In the genomic region with DNA sequence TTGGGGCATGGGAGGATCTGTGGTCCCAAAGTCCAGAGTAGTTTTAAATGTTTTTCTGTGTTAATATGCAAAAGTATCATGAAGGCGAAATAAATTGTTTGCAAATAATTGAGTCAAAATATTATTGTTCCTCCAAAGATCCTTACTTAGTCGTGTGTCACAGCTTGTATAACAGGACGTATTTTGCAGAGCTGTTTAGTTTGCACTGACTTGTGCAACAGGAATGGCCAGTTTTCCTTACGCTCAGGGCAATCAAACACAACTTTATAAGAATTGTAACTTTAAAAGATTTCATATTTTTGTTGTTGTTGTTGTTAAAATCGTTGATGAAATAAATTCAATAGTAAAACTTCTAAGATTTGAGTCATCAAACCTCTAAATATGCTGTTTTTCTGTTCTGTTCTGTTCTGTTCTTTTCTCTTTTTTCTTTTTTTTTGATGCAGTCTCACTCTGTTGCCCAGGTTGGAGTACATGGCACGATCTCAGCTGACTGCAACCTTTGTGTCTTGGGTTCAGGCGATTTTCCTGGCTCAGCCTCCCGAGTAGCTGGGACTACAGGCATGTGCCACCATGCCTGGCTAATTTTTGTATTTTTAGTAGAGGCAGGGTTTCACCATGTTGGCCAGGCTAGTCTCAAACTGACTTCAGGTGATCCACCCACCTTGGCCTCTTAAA, we compare ENCODE assay signal across 33 cellular contexts.
DNase-seq lines count a peak whose midpoint lies in the region; ATAC-seq and TF ChIP-seq lines count a peak whose summit lies in the region.
"Had no signal": no experiment of that assay in that cellular context is flagged by ENCODE, and none has a peak within 500 bp of the region (broad histone marks: within the 10 kb centered on the region; RNA-seq: fewer than 3 reads in every experiment).

No MANE protein-coding gene starts in this region.

- CTCF ChIA-PET in PC-9 (lab: Charles Lee) = interaction anchor here (0.5 kb wide), 1 partner anchor 1364 kb away, joined by 3 read pairs; no protein-coding TSS in a partner anchor

- H3K9me3 ChIP-seq in PC-9 (ENCODE audit: insufficient read depth, low read depth) (no peaks in the 10 kb centered on the region), tibial nerve (no peaks in the 10 kb centered on the region), T-helper 17 cell (ENCODE audit: control insufficient read depth, low read length, poor library complexity, severe bottlenecking) (no peaks in the 10 kb centered on the region)
- H3K9me3 ChIP-seq: colonic mucosa, ovary, uterus had no signal

- H3K4me2 ChIP-seq in PC-9 = peak overlapping the region; percentile 29

- 88 to 94% methylated on average over 8 of the region's 8 CpGs for WGBS in tibial nerve, 2 donors

- peaks cover 10% of the 10 kb centered on the region for H3K9me3 Mint-ChIP-seq in nephron progenitor cell
- H3K9me3 Mint-ChIP-seq: activated naive CD4-positive, alpha-beta T cell treated with anti-CD3 and anti-CD28 coated beads, Interleukin-2, amount 50 U/mL, for 72 hours; CD4-positive, CD25-positive, alpha-beta regulatory T cell; natural killer cell treated with Interleukin-12 subunit alpha and Interleukin-12 subunit beta and Interleukin-15 and Interleukin-18, amount 100 ng/mL, for 72 hours; stimulated activated naive B cell treated with anti-CD40 and anti-IgM and Interleukin-4, amounts not matched to agents 10 μg/mL and 1 μg/mL and 100 μg/mL, for 72 hours; T-helper 2 cell treated with Interferon-gamma antibody and Interleukin-4, amounts not matched to agents 5 μg/mL and 100 μg/mL, for 36 hours had no signal

- H2AFZ ChIP-seq in PC-9 = no peak overlapping the region

- no peak for TF ChIP-seq CTCF in 22Rv1 (IDR thresholded peaks at IDR 0.05)
- no peak for TF ChIP-seq CTCF in PC-9 (conservative IDR thresholded peaks at IDR 0.05)
- TF ChIP-seq CTCF in nephron progenitor cell (IDR thresholded peaks at IDR 0.05) = no peak
- TF ChIP-seq CTCF in tibial nerve (IDR thresholded peaks at IDR 0.05) = no peak

- ATAC-seq in T-helper 17 cell = no peak
- ATAC-seq: activated naive CD4-positive, alpha-beta T cell treated with anti-CD3 and anti-CD28 coated beads, Interleukin-2, amount 50 U/mL, for 72 hours; natural killer cell treated with Interleukin-12 subunit alpha and Interleukin-12 subunit beta and Interleukin-15 and Interleukin-18, amount 100 ng/mL, for 72 hours; stimulated activated naive B cell treated with anti-CD40 and anti-IgM and Interleukin-4, amounts not matched to agents 10 μg/mL and 1 μg/mL and 100 μg/mL, for 72 hours had no signal

- no peak for TF ChIP-seq POLR2A in tibial nerve (IDR thresholded peaks at IDR 0.05)

- H3K4me3 Mint-ChIP-seq in nephron progenitor cell (no peak overlapping the region), T-helper 17 cell (no peak overlapping the region)
- H3K4me3 Mint-ChIP-seq: CD4-positive, CD25-positive, alpha-beta regulatory T cell; natural killer cell treated with Interleukin-12 subunit alpha and Interleukin-12 subunit beta and Interleukin-15 and Interleukin-18, amount 100 ng/mL, for 72 hours; stimulated activated naive B cell treated with anti-CD40 and anti-IgM and Interleukin-4, amounts not matched to agents 10 μg/mL and 1 μg/mL and 100 μg/mL, for 72 hours; T-helper 2 cell treated with Interferon-gamma antibody and Interleukin-4, amounts not matched to agents 5 μg/mL and 100 μg/mL, for 36 hours had no signal

- DNase-seq in PC-9 (peak in 1 of 2 experiments; percentile 62), epithelial cell of prostate (ENCODE audit: low read depth, low spot score) (peak; percentile 24), nephron progenitor cell (no peak), tibial nerve (ENCODE audit: low spot score in 2 of 2) (no peak), NCI-H187 treated with DMSO at 0.1 percent for 48 hours (lab: John Stamatoyannopoulos, UW) (no peak), T-helper 17 cell (no peak), cortex of kidney (lab: John Stamatoyannopoulos, UW) (no peak)
- DNase-seq: activated CD4-positive, alpha-beta T cell treated with anti-CD3 and anti-CD28 coated beads for 48 hours; activated CD8-positive, alpha-beta memory T cell treated with anti-CD3 and anti-CD28 coated beads for 24 hours; activated effector memory CD4-positive, alpha-beta T cell treated with Interleukin-2 at 50 U/mL for 16 hours; activated T-cell treated with anti-CD3 and anti-CD28 coated beads for 4 hours; amygdala; CD4-positive, CD25-positive, alpha-beta regulatory T cell; colonic mucosa; effector memory CD4-positive, alpha-beta T cell; erythroblast; foreskin fibroblast; KG1; kidney glomerular epithelial cell; NCI-H1417 treated with DMSO at 0.1 percent for 48 hours; NCI-H226; ovary; retina; SHP77 treated with DMSO at 0.1 percent for 48 hours; stimulated activated naive B cell treated with anti-CD40 and anti-IgM and Interleukin-4, amounts not matched to agents 10 μg/mL and 1 μg/mL and 100 μg/mL, for 72 hours; uterus; WERI-Rb-1 had no signal

- H3K4me3 ChIP-seq in PC-9 (no peak overlapping the region), tibial nerve (no peak overlapping the region)
- H3K4me3 ChIP-seq: colonic mucosa, lung, ovary, skin epidermis, uterus had no signal

- H3K27ac Mint-ChIP-seq in nephron progenitor cell = peak overlapping the region; percentile 74
- H3K27ac Mint-ChIP-seq in T-helper 17 cell = no peak overlapping the region
- H3K27ac Mint-ChIP-seq: CD4-positive, CD25-positive, alpha-beta regulatory T cell; stimulated activated naive B cell treated with anti-CD40 and anti-IgM and Interleukin-4, amounts not matched to agents 10 μg/mL and 1 μg/mL and 100 μg/mL, for 72 hours; T-helper 2 cell treated with Interferon-gamma antibody and Interleukin-4, amounts not matched to agents 5 μg/mL and 100 μg/mL, for 36 hours had no signal

- POLR2A ChIA-PET in PC-9 (lab: Charles Lee; ENCODE audit: unreplicated experiment) = no interaction called here

- peak overlapping the region; percentile 49 for H3K27ac ChIP-seq in 22Rv1
- H3K27ac ChIP-seq in PC-9 = peak overlapping the region; percentile 20
- peak overlapping the region; percentile 53 for H3K27ac ChIP-seq in epithelial cell of prostate
- H3K27ac ChIP-seq in tibial nerve = no peak overlapping the region
- H3K27ac ChIP-seq: colonic mucosa, ovary, uterus, WERI-Rb-1 had no signal

- H3K36me3 ChIP-seq in PC-9 (ENCODE audit: low read depth) (0 out of 2 replicates have a peak, but pooled peaks cover 8% of the 10 kb centered on the region), tibial nerve (peaks cover 0 to 15% (median 0%) of the 10 kb centered on the region in 3 donors)
- H3K36me3 ChIP-seq: colonic mucosa, ovary, uterus had no signal

- H3K27me3 ChIP-seq in PC-9 (ENCODE audit: insufficient read depth, low read depth) = no peaks in the 10 kb centered on the region
- H3K27me3 ChIP-seq in tibial nerve = no peaks in the 10 kb centered on the region
- H3K27me3 ChIP-seq: colonic mucosa, ovary, uterus had no signal

- intact Hi-C loops in PC-9 (cut with micrococcal nuclease; ENCODE audit: unreplicated experiment) = loop anchor here (5.0 kb wide), 1 partner anchor 61 kb away; a partner anchor contains a TSS

- peaks cover 72% of the 10 kb centered on the region for H3K79me2 ChIP-seq in PC-9 (ENCODE audit: low read depth)

- peaks cover 44% of the 10 kb centered on the region for H3K36me3 Mint-ChIP-seq in nephron progenitor cell (ENCODE audit: low read depth)
- H3K36me3 Mint-ChIP-seq in T-helper 17 cell (ENCODE audit: low read depth) = peaks cover 11% of the 10 kb centered on the region

- peaks cover 26% of the 10 kb centered on the region for H3K4me1 ChIP-seq in PC-9 (replicated peaks; ENCODE audit: insufficient read depth)
- H3K4me1 ChIP-seq in tibial nerve = peaks cover 0 to 28% (median 5%) of the 10 kb centered on the region in 4 donors
- H3K4me1 ChIP-seq: colonic mucosa, uterus had no signal

- H3K4me1 Mint-ChIP-seq in nephron progenitor cell (peaks cover 30% of the 10 kb centered on the region), T-helper 17 cell (peaks cover 18% of the 10 kb centered on the region)

- H3K27me3 Mint-ChIP-seq in nephron progenitor cell (ENCODE audit: low read depth, poor library complexity) (no peaks in the 10 kb centered on the region), T-helper 17 cell (no peaks in the 10 kb centered on the region)
- H3K27me3 Mint-ChIP-seq: CD4-positive, CD25-positive, alpha-beta regulatory T cell; natural killer cell treated with Interleukin-12 subunit alpha and Interleukin-12 subunit beta and Interleukin-15 and Interleukin-18, amount 100 ng/mL, for 72 hours; stimulated activated naive B cell treated with anti-CD40 and anti-IgM and Interleukin-4, amounts not matched to agents 10 μg/mL and 1 μg/mL and 100 μg/mL, for 72 hours had no signal

- no TSS peak for BruUV-seq in PC-9 (replicated peaks; lab: Mats Ljungman, UMichigan)

- TF ChIP-seq EP300 in tibial nerve (IDR thresholded peaks at IDR 0.05) = no peak

- H3F3A ChIP-seq in PC-9 (ENCODE audit: insufficient read depth, low read depth) = peaks cover 5% of the 10 kb centered on the region; the same call in 1 of the 2 replicates

- H3K9me2 ChIP-seq in PC-9 (ENCODE audit: insufficient read depth) = no peaks in the 10 kb centered on the region

- H4K20me1 ChIP-seq in PC-9 (ENCODE audit: insufficient read depth) = peaks cover 56% of the 10 kb centered on the region

Comparison
In these comparisons a context has a peak if more than half of its experiments do, and no peak if none do; other contexts are left out.
1. H3K27ac ChIP-seq: peak in 22Rv1 (single experiment), PC-9 (single experiment) and epithelial cell of prostate (single experiment); none in tibial nerve (0 of 4).